ENCODE assay signal across 9 cellular contexts in the genomic region with DNA sequence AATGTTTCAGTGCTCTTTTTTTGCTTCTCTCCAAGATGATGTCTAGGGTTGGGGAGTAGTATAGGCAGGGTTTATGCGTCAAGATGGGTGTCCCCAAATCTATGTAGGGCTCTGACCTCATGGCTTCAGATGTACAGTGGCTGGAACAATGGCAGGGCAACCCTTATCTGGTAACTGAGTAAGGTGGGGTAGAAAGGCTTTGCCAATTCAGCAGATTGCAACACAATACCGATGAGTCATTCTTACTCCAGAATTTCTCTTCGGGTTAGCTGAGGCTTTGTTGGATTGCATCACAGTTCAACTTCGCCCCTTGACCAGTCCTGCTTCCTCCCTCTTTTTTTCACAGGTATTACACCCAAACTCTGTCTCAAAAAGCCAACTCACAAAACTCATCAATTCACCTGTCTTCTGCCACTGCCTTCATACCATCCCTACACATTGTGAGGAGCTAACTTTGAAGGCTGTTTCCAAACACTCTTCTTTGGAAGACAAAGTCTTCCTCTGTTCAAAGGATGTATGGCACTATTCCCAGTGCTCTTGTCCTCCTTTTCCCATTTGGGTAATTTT.
A peak's percentile ranks its signal among the peaks of the same experiment; 100 is the strongest.
DNase-seq lines count a peak whose midpoint lies in the region; ATAC-seq and TF ChIP-seq lines count a peak whose summit lies in the region.
"Had no signal": no experiment of that assay in that cellular context is flagged by ENCODE, and none has a peak within 500 bp of the region (broad histone marks: within the 10 kb centered on the region; RNA-seq: fewer than 3 reads in every experiment).

No MANE protein-coding gene starts in this region.

- no peaks in the 10 kb centered on the region for H3K27me3 ChIP-seq in PC-9 (ENCODE audit: insufficient read depth, low read depth)
- H3K27me3 ChIP-seq in effector memory CD4-positive, alpha-beta T cell (replicated peaks; ENCODE audit: control insufficient read depth, insufficient read depth, low read length, poor library complexity, severe bottlenecking): no peaks in the 10 kb centered on the region

- no peak for TF ChIP-seq CTCF in PC-9 (conservative IDR thresholded peaks at IDR 0.05)

- no peaks in the 10 kb centered on the region for H3K9me2 ChIP-seq in PC-9 (ENCODE audit: insufficient read depth)

- no peaks in the 10 kb centered on the region for H3K79me2 ChIP-seq in PC-9 (ENCODE audit: low read depth)

- peak overlapping the region; percentile 67 for H3K27ac ChIP-seq in PC-9
- H3K27ac ChIP-seq in effector memory CD4-positive, alpha-beta T cell (ENCODE audit: insufficient read depth, low read length, poor library complexity, severe bottlenecking): no peak overlapping the region

- no peak overlapping the region for H2AFZ ChIP-seq in PC-9

- peaks cover 29% of the 10 kb centered on the region for H3F3A ChIP-seq in PC-9 (ENCODE audit: insufficient read depth, low read depth)

- H4K20me1 ChIP-seq in PC-9 (ENCODE audit: insufficient read depth): no peaks in the 10 kb centered on the region

- CTCF ChIA-PET in PC-9 (lab: Charles Lee): no interaction called here

- intact Hi-C loops in PC-9 (cut with micrococcal nuclease; ENCODE audit: unreplicated experiment): loop anchor here (5.0 kb wide), 1 partner anchor 151 kb away; no protein-coding TSS in a partner anchor

- POLR2A ChIA-PET in PC-9 (lab: Charles Lee; ENCODE audit: unreplicated experiment): no interaction called here

- DNase-seq in GM04504 (ENCODE audit: low read depth): peak; percentile 33
- DNase-seq in PC-9: peak; percentile 59 to 85
- DNase-seq in fibroblast of the conjunctiva (ENCODE audit: low read depth): peak; percentile 82
- peak; percentile 36 for DNase-seq in pulmonary artery endothelial cell (ENCODE audit: low read depth, low spot score)
- no peak for DNase-seq in NCI-H526 (lab: John Stamatoyannopoulos, UW)
- no peak for DNase-seq in effector memory CD4-positive, alpha-beta T cell
- DNase-seq: T-helper 17 cell had no signal

- H3K4me3 ChIP-seq in PC-9: 0 out of 2 replicates have a peak overlapping the region, but pooled peaks have one; percentile 8
- no peak overlapping the region for H3K4me3 ChIP-seq in effector memory CD4-positive, alpha-beta T cell (ENCODE audit: insufficient read depth, low read depth, low read length, poor library complexity, severe bottlenecking)

- 0 out of 2 replicates have a peak, but pooled peaks cover 3% of the 10 kb centered on the region for H3K36me3 ChIP-seq in PC-9 (ENCODE audit: low read depth)
- no peaks in the 10 kb centered on the region for H3K36me3 ChIP-seq in effector memory CD4-positive, alpha-beta T cell (ENCODE audit: control insufficient read depth, insufficient read depth, low read length)

- H3K9me3 ChIP-seq in PC-9 (ENCODE audit: insufficient read depth, low read depth): peaks cover 4% of the 10 kb centered on the region; the same call in 1 of the 2 replicates
- H3K9me3 ChIP-seq in effector memory CD4-positive, alpha-beta T cell (ENCODE audit: control insufficient read depth, low read length): no peaks in the 10 kb centered on the region

- no TSS peak for BruUV-seq in PC-9 (replicated peaks; lab: Mats Ljungman, UMichigan)

- ATAC-seq in HG02852 (IDR thresholded peaks at IDR 0.05; ENCODE audit: unreplicated experiment): no peak
- ATAC-seq in GM18873 (IDR thresholded peaks at IDR 0.05; ENCODE audit: low FRiP score, unreplicated experiment): no peak
- ATAC-seq: T-helper 17 cell had no signal

- H3K4me1 ChIP-seq in PC-9 (replicated peaks; ENCODE audit: insufficient read depth): peaks cover 47% of the 10 kb centered on the region
- H3K4me1 ChIP-seq in effector memory CD4-positive, alpha-beta T cell (ENCODE audit: control insufficient read depth, insufficient read depth, low read length, poor library complexity, severe bottlenecking): no peaks in the 10 kb centered on the region

- H3K4me2 ChIP-seq in PC-9: peak overlapping the region; percentile 34

Comparison
In these comparisons a context has a peak if more than half of its experiments do, and no peak if none do; other contexts are left out.
1. DNase-seq: peak in GM04504 (single experiment), PC-9 (2 of 2), fibroblast of the conjunctiva (single experiment) and pulmonary artery endothelial cell (single experiment); none in NCI-H526 (0 of 2) and effector memory CD4-positive, alpha-beta T cell (0 of 3).